Comparison of ENCODE assay signal across 8 cellular contexts in genomic region chrX:48945517-48946348, GRCh38. TPM values are rescaled to one million over a fixed set of nuclear protein-coding genes. Genes with fewer than 3 reads are reported as not detected.
DNase-seq lines count a peak whose midpoint lies in the region; ATAC-seq and TF ChIP-seq lines count a peak whose summit lies in the region.

No MANE protein-coding gene starts in this region.

- no peak for TF ChIP-seq POLR2A in gastroesophageal sphincter (IDR thresholded peaks at IDR 0.05)

- H3K27me3 ChIP-seq in gastroesophageal sphincter: no peaks in the 10 kb centered on the region

- H3K4me1 Mint-ChIP-seq in CD14-positive monocyte (peaks cover 8% of the 10 kb centered on the region), progenitor cell of endocrine pancreas (ENCODE audit: low read depth) (no peaks in the 10 kb centered on the region)

- no peak for TF ChIP-seq EP300 in gastroesophageal sphincter (IDR thresholded peaks at IDR 0.05)

- peaks cover 0 to 18% (median 0%) of the 10 kb centered on the region in 3 donors for H3K4me1 ChIP-seq in gastroesophageal sphincter

- DNase-seq in CD14-positive monocyte (ENCODE audit: low spot score): no peak
- DNase-seq in NCI-H82 (lab: John Stamatoyannopoulos, UW): peak; percentile 82
- DNase-seq in activated naive CD4-positive, alpha-beta T cell (lab: John Stamatoyannopoulos, UW): peak in 3 of 4 experiments; percentile 3 to 38 (median 11)
- no peak for DNase-seq in progenitor cell of endocrine pancreas (ENCODE audit: low spot score, unreplicated experiment)

- peak; percentile 73 for TF ChIP-seq CTCF in CD14-positive monocyte (IDR thresholded peaks at IDR 0.05)
- peak in 3 of 4 experiments; percentile 32 to 70 (median 38) for TF ChIP-seq CTCF in gastroesophageal sphincter (IDR thresholded peaks at IDR 0.05)
- peak; percentile 75 for TF ChIP-seq CTCF in progenitor cell of endocrine pancreas (IDR thresholded peaks at IDR 0.05; ENCODE audit: unreplicated experiment)

- ATAC-seq in GM18517 (IDR thresholded peaks at IDR 0.05; ENCODE audit: unreplicated experiment) (peak; percentile 56), gastroesophageal sphincter (peak; percentile 37), GM18868 (IDR thresholded peaks at IDR 0.05; ENCODE audit: unreplicated experiment) (no peak), GM21447 (IDR thresholded peaks at IDR 0.05; ENCODE audit: unreplicated experiment) (no peak)

- WGBS in gastroesophageal sphincter (ENCODE audit: low coverage in 1 of 2), 2 donors: 37 to 42% methylated on average over 3 to 5 of the region's 8 CpGs

- H3K4me3 Mint-ChIP-seq in CD14-positive monocyte: no peak overlapping the region
- no peak overlapping the region for H3K4me3 Mint-ChIP-seq in progenitor cell of endocrine pancreas (ENCODE audit: low read depth)

- no peak overlapping the region for H3K4me3 ChIP-seq in gastroesophageal sphincter

- H3K9me3 ChIP-seq in gastroesophageal sphincter: no peaks in the 10 kb centered on the region

- intact Hi-C loops in CD14-positive monocyte (cut with micrococcal nuclease): loop anchor here (5.0 to 10.0 kb wide), 2 partner anchors 51 to 53 kb away; partner anchors contain the start of genes PQBP1 (in 1 of the 2) and TIMM17B (in 1 of the 2)

- H3K36me3 ChIP-seq in gastroesophageal sphincter: peaks cover 0 to 23% of the 10 kb centered on the region in 2 donors

- H3K9me3 Mint-ChIP-seq in CD14-positive monocyte (no peaks in the 10 kb centered on the region), progenitor cell of endocrine pancreas (ENCODE audit: low read depth) (no peaks in the 10 kb centered on the region)

- H3K27me3 Mint-ChIP-seq in CD14-positive monocyte (ENCODE audit: low read depth in 3 of 3) (peaks cover 0 to 3% (median 0%) of the 10 kb centered on the region in 3 donors), progenitor cell of endocrine pancreas (no peaks in the 10 kb centered on the region)

- H3K27ac ChIP-seq in gastroesophageal sphincter: no peak overlapping the region

- H3K36me3 Mint-ChIP-seq in CD14-positive monocyte (peaks cover 23 to 46% of the 10 kb centered on the region in 2 donors), progenitor cell of endocrine pancreas (ENCODE audit: insufficient read depth) (no peaks in the 10 kb centered on the region)

- H3K27ac Mint-ChIP-seq in CD14-positive monocyte (peak overlapping the region in 6 of 7 donors; percentile 30 to 81 (median 50)), progenitor cell of endocrine pancreas (peak overlapping the region; percentile 45)

RNA-seq across cellular contexts. Expression of gene OTUD5, which starts 11.7 kb away (rescaled TPM):
- polyA plus RNA-seq in CD14-positive monocyte: 10 to 100 TPM in 1 of 2 donors, 1 to 10 TPM in 1; 8.4 to 12.4 TPM
- total RNA-seq in gastroesophageal sphincter (10 to 100 TPM; 36.8 to 54.3 (median 47.7) TPM), progenitor cell of endocrine pancreas (52.5 and 53.3 TPM in 2 replicates)

RNA-seq across cellular contexts. Expression of gene KCND1, which starts 25.9 kb away (rescaled TPM):
- polyA plus RNA-seq in CD14-positive monocyte: not detected
- 1 to 10 TPM in 3 of 4 donors, under 1 TPM in 1; 0.78 to 2.7 (median 1.7) TPM for total RNA-seq in gastroesophageal sphincter
- total RNA-seq in progenitor cell of endocrine pancreas: 8.0 and 8.2 TPM in 2 replicates

RNA-seq across cellular contexts. Expression of gene PIM2, which starts 26.9 kb away (rescaled TPM):
- polyA plus RNA-seq in CD14-positive monocyte: 1 to 10 TPM; 6.7 to 9.9 TPM
- total RNA-seq in gastroesophageal sphincter: 1 to 10 TPM; 4.7 to 7.4 (median 7.0) TPM
- 9.9 and 10.4 TPM in 2 replicates for total RNA-seq in progenitor cell of endocrine pancreas

RNA-seq across cellular contexts. Expression of gene SLC35A2, which starts 34.3 kb away (rescaled TPM):
- 10 to 100 TPM; 18.4 to 21.6 TPM for polyA plus RNA-seq in CD14-positive monocyte
- total RNA-seq in gastroesophageal sphincter (10 to 100 TPM in 3 of 4 donors, 1 to 10 TPM in 1; 8.1 to 12.8 (median 11.9) TPM), progenitor cell of endocrine pancreas (33.9 and 34.9 TPM in 2 replicates)

RNA-seq across cellular contexts. Expression of gene PQBP1, which starts 48.0 kb away (rescaled TPM):
- 10 to 100 TPM; 71.7 to 78.3 TPM for polyA plus RNA-seq in CD14-positive monocyte
- total RNA-seq in gastroesophageal sphincter (10 to 100 TPM; 47.8 to 79.8 (median 69.4) TPM), progenitor cell of endocrine pancreas (71.5 and 75.4 TPM in 2 replicates)

Comparison
In these comparisons a context has a peak if more than half of its experiments do, and no peak if none do; other contexts are left out.
1. DNase-seq: peak in NCI-H82 (single experiment) and activated naive CD4-positive, alpha-beta T cell (3 of 4); none in CD14-positive monocyte (single experiment) and progenitor cell of endocrine pancreas (single experiment).
2. ATAC-seq: peak in GM18517 (single experiment) and gastroesophageal sphincter (single experiment); none in GM18868 (single experiment) and GM21447 (single experiment).
3. Peak in every context shown above with its lines, with median percentiles within 50 percentile points of each other: CTCF ChIP-seq.